ENCODE assay signal across 20 cellular contexts in the genomic region with DNA sequence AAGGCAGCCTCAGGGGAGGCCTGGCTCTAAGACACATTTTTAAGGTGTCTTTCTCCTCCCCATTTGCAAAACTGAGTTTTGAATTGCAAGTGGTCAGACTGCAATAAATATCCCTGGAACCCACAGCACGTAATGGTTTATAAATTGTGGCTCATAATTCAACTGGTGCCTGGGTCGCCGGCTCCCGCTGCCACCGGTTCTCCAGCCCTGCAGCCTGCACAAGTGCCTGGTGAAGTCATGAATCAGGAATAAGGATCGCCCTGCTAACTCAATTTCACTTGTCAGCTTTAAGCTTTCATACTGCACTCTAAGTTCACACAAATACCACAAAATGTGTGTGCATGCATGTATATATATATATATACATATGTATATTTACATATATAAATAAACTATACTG.
"Had no signal": no experiment of that assay in that cellular context is flagged by ENCODE, and none has a peak within 500 bp of the region (broad histone marks: within the 10 kb centered on the region; RNA-seq: fewer than 3 reads in every experiment).

No MANE protein-coding gene starts in this region.

- H3K4me1 Mint-ChIP-seq: activated B cell treated with CpG ODN at 0.5 μM for 24 hours; activated naive CD4-positive, alpha-beta T cell treated with anti-CD3 and anti-CD28 coated beads, Interleukin-2, amount 50 U/mL, for 24 hours; stimulated activated effector memory CD8-positive, alpha-beta T cell treated with anti-CD3 and anti-CD28 coated beads, Interleukin-12 subunit alpha, Interleukin-12 subunit beta, amount 100 ng/mL, for 72 hours had no signal

- H3K27ac Mint-ChIP-seq: activated B cell treated with CpG ODN at 0.5 μM for 24 hours; activated CD8-positive, alpha-beta T cell treated with anti-CD3 and anti-CD28 coated beads for 36 hours; activated naive CD4-positive, alpha-beta T cell treated with anti-CD3 and anti-CD28 coated beads, Interleukin-2, amount 50 U/mL, for 24 hours; activated T-cell treated with anti-CD3 and anti-CD28 coated beads, Interleukin-2, amount 50 U/mL, for 72 hours; progenitor cell of endocrine pancreas; stimulated activated effector memory CD8-positive, alpha-beta T cell treated with anti-CD3 and anti-CD28 coated beads, Interleukin-12 subunit alpha, Interleukin-12 subunit beta, amount 100 ng/mL, for 72 hours; T-helper 2 cell treated with Interferon-gamma antibody and Interleukin-4, amounts not matched to agents 5 μg/mL and 100 μg/mL, for 36 hours had no signal

- H3K27ac ChIP-seq: breast epithelium, esophagus squamous epithelium, SK-N-MC, thoracic aorta had no signal

- H3K27me3 Mint-ChIP-seq: activated B cell treated with CpG ODN at 0.5 μM for 24 hours; activated CD8-positive, alpha-beta T cell treated with anti-CD3 and anti-CD28 coated beads for 36 hours; activated naive CD4-positive, alpha-beta T cell treated with anti-CD3 and anti-CD28 coated beads, Interleukin-2, amount 50 U/mL, for 24 hours had no signal

- H3K9me3 Mint-ChIP-seq: activated B cell treated with CpG ODN at 0.5 μM for 24 hours; activated CD8-positive, alpha-beta T cell treated with anti-CD3 and anti-CD28 coated beads for 36 hours; activated naive CD4-positive, alpha-beta T cell treated with anti-CD3 and anti-CD28 coated beads, Interleukin-2, amount 50 U/mL, for 24 hours; activated T-cell treated with anti-CD3 and anti-CD28 coated beads, Interleukin-2, amount 50 U/mL, for 72 hours; nephron; stimulated activated effector memory CD8-positive, alpha-beta T cell treated with anti-CD3 and anti-CD28 coated beads, Interleukin-12 subunit alpha, Interleukin-12 subunit beta, amount 100 ng/mL, for 72 hours; T-helper 2 cell treated with Interferon-gamma antibody and Interleukin-4, amounts not matched to agents 5 μg/mL and 100 μg/mL, for 36 hours had no signal

- H3K4me3 Mint-ChIP-seq: activated B cell treated with CpG ODN at 0.5 μM for 24 hours; activated CD8-positive, alpha-beta T cell treated with anti-CD3 and anti-CD28 coated beads for 36 hours; activated naive CD4-positive, alpha-beta T cell treated with anti-CD3 and anti-CD28 coated beads, Interleukin-2, amount 50 U/mL, for 24 hours; activated T-cell treated with anti-CD3 and anti-CD28 coated beads, Interleukin-2, amount 50 U/mL, for 72 hours; nephron; stimulated activated effector memory CD8-positive, alpha-beta T cell treated with anti-CD3 and anti-CD28 coated beads, Interleukin-12 subunit alpha, Interleukin-12 subunit beta, amount 100 ng/mL, for 72 hours; T-helper 2 cell treated with Interferon-gamma antibody and Interleukin-4, amounts not matched to agents 5 μg/mL and 100 μg/mL, for 36 hours had no signal

- DNase-seq: activated B cell treated with CpG ODN at 0.5 μM for 24 hours; activated CD4-positive, alpha-beta T cell treated with anti-CD3 and anti-CD28 coated beads for 4 hours; activated CD8-positive, alpha-beta T cell treated with anti-CD3 and anti-CD28 coated beads for 36 hours; activated T-cell treated with anti-CD3 and anti-CD28 coated beads, Interleukin-2, amount 50 U/mL, for 72 hours; cerebellar nuclear complex; effector CD8-positive, alpha-beta T cell; esophagus squamous epithelium; left colon; mammary epithelial cell; midbrain; nucleus accumbens; stimulated activated CD4-positive, alpha-beta T cell treated with anti-CD3 and anti-CD28 coated beads, Interleukin-4, amount 100 ng/mL, for 24 hours had no signal

- H3K4me1 ChIP-seq: breast epithelium had no signal

- H3K36me3 ChIP-seq: breast epithelium, esophagus squamous epithelium, thoracic aorta had no signal

- H3K4me3 ChIP-seq: breast epithelium, esophagus squamous epithelium, SK-N-MC, thoracic aorta had no signal

- H3K9me3 ChIP-seq: breast epithelium, esophagus squamous epithelium, thoracic aorta had no signal

- H3K27me3 ChIP-seq: breast epithelium had no signal

- H3K36me3 Mint-ChIP-seq: activated naive CD4-positive, alpha-beta T cell treated with anti-CD3 and anti-CD28 coated beads, Interleukin-2, amount 50 U/mL, for 24 hours; stimulated activated effector memory CD8-positive, alpha-beta T cell treated with anti-CD3 and anti-CD28 coated beads, Interleukin-12 subunit alpha, Interleukin-12 subunit beta, amount 100 ng/mL, for 72 hours had no signal
